Comparison of ENCODE assay signal across 34 cellular contexts in genomic region chr21:22343721-22344120, GRCh38.
"Had no signal": no experiment of that assay in that cellular context is flagged by ENCODE, and none has a peak within 500 bp of the region (broad histone marks: within the 10 kb centered on the region; RNA-seq: fewer than 3 reads in every experiment).

No MANE protein-coding gene starts in this region.

- DNase-seq: activated B cell treated with CpG ODN at 0.5 μM for 24 hours; activated CD4-positive, alpha-beta memory T cell treated with anti-CD3 and anti-CD28 coated beads, Interleukin-2, amount 10 ng/mL, durations not matched to agents 7 days and 5 days; activated CD4-positive, alpha-beta T cell treated with anti-CD3 and anti-CD28 coated beads for 48 hours; activated CD4-positive, alpha-beta T cell treated with anti-CD3 and anti-CD28 coated beads, Interleukin-2, amount 10 ng/mL, durations not matched to agents 7 days and 5 days; activated CD4-positive, alpha-beta T cell treated with anti-CD3 and anti-CD28 coated beads, Interleukin-2, amount 50 U/mL, for 48 hours; activated CD4-positive, CD25-positive, alpha-beta regulatory T cell treated with anti-CD3 and anti-CD28 coated beads, Interleukin-2, amount 50 U/mL, for 72 hours; activated CD8-positive, alpha-beta memory T cell treated with anti-CD3 and anti-CD28 coated beads for 24 hours; activated CD8-positive, alpha-beta memory T cell treated with anti-CD3 and anti-CD28 coated beads, Interleukin-2, amount 10 ng/mL, durations not matched to agents 7 days and 5 days; activated CD8-positive, alpha-beta memory T cell treated with anti-CD3 and anti-CD28 coated beads, Interleukin-2, amount 50 U/mL, for 48 hours; activated CD8-positive, alpha-beta T cell treated with anti-CD3 and anti-CD28 coated beads, Interleukin-2, amount 10 ng/mL, durations not matched to agents 7 days and 5 days; activated effector memory CD4-positive, alpha-beta T cell treated with Interleukin-2 at 50 U/mL for 16 hours; activated gamma-delta T cell; activated naive CD4-positive, alpha-beta T cell treated with anti-CD3 and anti-CD28 coated beads, Interleukin-2, amount 10 ng/mL, durations not matched to agents 7 days and 5 days; activated naive CD4-positive, alpha-beta T cell treated with Interleukin-2 at 50 U/mL for 16 hours; activated T-cell treated with anti-CD3 and anti-CD28 coated beads, Interleukin-2, amount 50 U/mL, for 24 hours; activated T-cell treated with anti-CD3 and anti-CD28 coated beads, Interleukin-2, amount 50 U/mL, for 48 hours; adrenal gland; amniotic stem cell; aorta; body of pancreas; brain microvascular endothelial cell; central memory CD4-positive, alpha-beta T cell; T-helper 1 cell; T-helper 2 cell; T-helper 9 cell had no signal

- H3K9me3 ChIP-seq: adrenal gland, body of pancreas had no signal

- H3K4me1 Mint-ChIP-seq: activated B cell treated with CpG ODN at 0.5 μM for 24 hours; activated CD4-positive, alpha-beta memory T cell treated with anti-CD3 and anti-CD28 coated beads, Interleukin-2, amount 10 ng/mL, durations not matched to agents 7 days and 5 days; activated CD4-positive, alpha-beta T cell treated with anti-CD3 and anti-CD28 coated beads, Interleukin-2, amount 10 ng/mL, durations not matched to agents 7 days and 5 days; activated CD8-positive, alpha-beta memory T cell treated with anti-CD3 and anti-CD28 coated beads, Interleukin-2, amount 10 ng/mL, durations not matched to agents 7 days and 5 days; activated naive CD4-positive, alpha-beta T cell treated with anti-CD3 and anti-CD28 coated beads, Interleukin-2, amount 10 ng/mL, durations not matched to agents 7 days and 5 days; activated naive CD4-positive, alpha-beta T cell treated with anti-CD3 and anti-CD28 coated beads, Interleukin-2, amount 50 U/mL, for 24 hours had no signal

- H3K27me3 ChIP-seq: adrenal gland, body of pancreas, brain microvascular endothelial cell, breast epithelium had no signal

- FAIRE-seq: astrocyte, TTC549 had no signal

- H3K36me3 Mint-ChIP-seq: activated CD8-positive, alpha-beta memory T cell treated with anti-CD3 and anti-CD28 coated beads, Interleukin-2, amount 10 ng/mL, durations not matched to agents 7 days and 5 days; activated naive CD4-positive, alpha-beta T cell treated with anti-CD3 and anti-CD28 coated beads, Interleukin-2, amount 10 ng/mL, durations not matched to agents 7 days and 5 days; activated naive CD4-positive, alpha-beta T cell treated with anti-CD3 and anti-CD28 coated beads, Interleukin-2, amount 50 U/mL, for 24 hours; activated naive CD8-positive, alpha-beta T cell had no signal

- H3K27me3 Mint-ChIP-seq: activated B cell treated with CpG ODN at 0.5 μM for 24 hours; activated CD4-positive, alpha-beta memory T cell treated with anti-CD3 and anti-CD28 coated beads, Interleukin-2, amount 10 ng/mL, durations not matched to agents 7 days and 5 days; activated CD4-positive, alpha-beta T cell treated with anti-CD3 and anti-CD28 coated beads, Interleukin-2, amount 10 ng/mL, durations not matched to agents 7 days and 5 days; activated CD8-positive, alpha-beta memory T cell treated with anti-CD3 and anti-CD28 coated beads, Interleukin-2, amount 10 ng/mL, durations not matched to agents 7 days and 5 days; activated naive CD4-positive, alpha-beta T cell treated with anti-CD3 and anti-CD28 coated beads, Interleukin-2, amount 10 ng/mL, durations not matched to agents 7 days and 5 days; activated naive CD4-positive, alpha-beta T cell treated with anti-CD3 and anti-CD28 coated beads, Interleukin-2, amount 50 U/mL, for 24 hours; activated naive CD8-positive, alpha-beta T cell; activated T-cell treated with anti-CD3 and anti-CD28 coated beads, Interleukin-2, amount 50 U/mL, for 24 hours had no signal

- ATAC-seq: activated CD8-positive, alpha-beta memory T cell treated with anti-CD3 and anti-CD28 coated beads, Interleukin-2, amount 10 ng/mL, durations not matched to agents 7 days and 5 days; activated CD8-positive, alpha-beta T cell treated with anti-CD3 and anti-CD28 coated beads, Interleukin-2, amount 10 ng/mL, durations not matched to agents 7 days and 5 days had no signal

- H3K27ac ChIP-seq: adrenal gland, body of pancreas, brain microvascular endothelial cell, breast epithelium, VCaP had no signal

- H3K36me3 ChIP-seq: adrenal gland, brain microvascular endothelial cell, breast epithelium had no signal

- H3K4me1 ChIP-seq: adrenal gland, body of pancreas, breast epithelium had no signal

- H3K4me3 Mint-ChIP-seq: activated B cell treated with CpG ODN at 0.5 μM for 24 hours; activated CD4-positive, alpha-beta memory T cell treated with anti-CD3 and anti-CD28 coated beads, Interleukin-2, amount 10 ng/mL, durations not matched to agents 7 days and 5 days; activated CD4-positive, alpha-beta T cell treated with anti-CD3 and anti-CD28 coated beads, Interleukin-2, amount 10 ng/mL, durations not matched to agents 7 days and 5 days; activated CD8-positive, alpha-beta memory T cell treated with anti-CD3 and anti-CD28 coated beads, Interleukin-2, amount 10 ng/mL, durations not matched to agents 7 days and 5 days; activated CD8-positive, alpha-beta T cell treated with anti-CD3 and anti-CD28 coated beads, Interleukin-2, amount 10 ng/mL, durations not matched to agents 7 days and 5 days; activated naive CD4-positive, alpha-beta T cell treated with anti-CD3 and anti-CD28 coated beads, Interleukin-2, amount 10 ng/mL, durations not matched to agents 7 days and 5 days; activated naive CD4-positive, alpha-beta T cell treated with anti-CD3 and anti-CD28 coated beads, Interleukin-2, amount 50 U/mL, for 24 hours; activated naive CD8-positive, alpha-beta T cell; activated T-cell treated with anti-CD3 and anti-CD28 coated beads, Interleukin-2, amount 50 U/mL, for 24 hours; T-helper 1 cell treated with Interleukin-12 subunit alpha and Interleukin-12 subunit beta and Interleukin-4 antibody, amounts not matched to agents 30 μg/mL and 1 μg/mL, for 36 hours; T-helper 2 cell treated with Interferon-gamma antibody and Interleukin-4, amounts not matched to agents 5 μg/mL and 100 μg/mL, for 36 hours had no signal

- H3K4me3 ChIP-seq: adrenal gland, body of pancreas, breast epithelium had no signal

- H3K27ac Mint-ChIP-seq: activated B cell treated with CpG ODN at 0.5 μM for 24 hours; activated CD4-positive, alpha-beta memory T cell treated with anti-CD3 and anti-CD28 coated beads, Interleukin-2, amount 10 ng/mL, durations not matched to agents 7 days and 5 days; activated CD4-positive, alpha-beta T cell treated with anti-CD3 and anti-CD28 coated beads, Interleukin-2, amount 10 ng/mL, durations not matched to agents 7 days and 5 days; activated CD8-positive, alpha-beta memory T cell treated with anti-CD3 and anti-CD28 coated beads, Interleukin-2, amount 10 ng/mL, durations not matched to agents 7 days and 5 days; activated CD8-positive, alpha-beta T cell treated with anti-CD3 and anti-CD28 coated beads, Interleukin-2, amount 10 ng/mL, durations not matched to agents 7 days and 5 days; activated naive CD4-positive, alpha-beta T cell treated with anti-CD3 and anti-CD28 coated beads, Interleukin-2, amount 10 ng/mL, durations not matched to agents 7 days and 5 days; activated naive CD4-positive, alpha-beta T cell treated with anti-CD3 and anti-CD28 coated beads, Interleukin-2, amount 50 U/mL, for 24 hours; activated naive CD8-positive, alpha-beta T cell; activated T-cell treated with anti-CD3 and anti-CD28 coated beads, Interleukin-2, amount 50 U/mL, for 24 hours; activated T-helper 2 cell treated with anti-CD3 and anti-CD28 coated beads, Interferon-gamma antibody, Interleukin-2, Interleukin-4, amounts not matched to agents 10 μg/mL and 5 μg/mL and 100 μg/mL, durations not matched to agents 14 hours and 24 hours and 36 hours; T-helper 1 cell treated with Interleukin-12 subunit alpha and Interleukin-12 subunit beta and Interleukin-4 antibody, amounts not matched to agents 30 μg/mL and 1 μg/mL, for 36 hours; T-helper 2 cell treated with Interferon-gamma antibody and Interleukin-4, amounts not matched to agents 5 μg/mL and 100 μg/mL, for 36 hours had no signal
